ENCODE assay signal across 10 cellular contexts in the genomic region with DNA sequence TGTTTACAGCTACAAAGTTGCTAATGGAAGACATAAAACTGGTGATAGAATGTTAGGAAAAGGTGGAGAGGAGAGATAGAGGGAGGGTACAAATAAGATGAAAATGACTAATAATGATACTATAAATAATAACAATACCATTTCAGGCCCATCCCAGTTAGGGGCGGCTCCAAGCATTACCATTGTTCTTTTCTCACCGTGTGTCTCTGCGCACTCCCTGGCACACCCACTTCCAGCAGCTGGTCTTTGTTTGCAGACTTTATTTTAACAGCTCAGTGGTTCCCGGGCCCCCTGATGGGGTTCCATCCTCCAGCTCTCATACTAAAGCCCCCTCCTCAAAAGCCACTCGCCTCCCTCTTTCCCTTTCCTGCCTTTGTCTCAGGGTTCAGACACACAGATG. TPM values are rescaled to one million over a fixed set of nuclear protein-coding genes. Genes with fewer than 3 reads are reported as not detected.
DNase-seq lines count a peak whose midpoint lies in the region; ATAC-seq, FAIRE-seq and TF ChIP-seq lines count a peak whose summit lies in the region.
"Not testable (repeated sequence)": the region's sequence is repeated elsewhere in the genome, so short reads cannot be mapped to it uniquely, and the experiment has no call there.
"Had no signal": no experiment of that assay in that cellular context is flagged by ENCODE, and none has a peak within 500 bp of the region (broad histone marks: within the 10 kb centered on the region; RNA-seq: fewer than 3 reads in every experiment).

No MANE protein-coding gene starts in this region.

- not testable (repeated sequence) for H3K36me3 Mint-ChIP-seq in activated CD8-positive, alpha-beta memory T cell treated with anti-CD3 and anti-CD28 coated beads, Interleukin-2, amount 10 ng/mL, durations not matched to agents 7 days and 5 days; neural progenitor cell

- H3K9me3 ChIP-seq in BLaER1; endothelial cell of umbilical vein (replicated peaks; ENCODE audit: control insufficient read depth, insufficient read depth, low read length); left ventricle myocardium inferior (replicated peaks); lung (ENCODE audit: control insufficient read depth in 2 of 2, insufficient read depth in 1 of 2, low read length in 1 of 2); neural progenitor cell (ENCODE audit: low read depth); thymus (ENCODE audit: control insufficient read depth): not testable (repeated sequence)

- H4K20me1 ChIP-seq in BLaER1; endothelial cell of umbilical vein (replicated peaks; ENCODE audit: control insufficient read depth, extremely low read depth, insufficient read depth, low read length); neural progenitor cell (ENCODE audit: low read depth): not testable (repeated sequence)

- WGBS in lung, 2 donors: 63 to 92% methylated on average over 1 of the region's 5 CpGs
- 96% methylated on average over 1 of the region's 5 CpGs for WGBS in thymus

- DNase-seq in activated CD8-positive, alpha-beta memory T cell treated with anti-CD3 and anti-CD28 coated beads, Interleukin-2, amount 10 ng/mL, durations not matched to agents 7 days and 5 days; endothelial cell of umbilical vein (ENCODE audit: low read depth, low spot score); left ventricle myocardium inferior; lung (ENCODE audit: low spot score); neural progenitor cell (ENCODE audit: low spot score): not testable (repeated sequence)

- TF ChIP-seq CTCF in endothelial cell of umbilical vein (IDR thresholded peaks at IDR 0.05; ENCODE audit: extremely low read depth in 1 of 2, insufficient read depth in 1 of 2, low read depth in 1 of 2, low read length in 2 of 2); left ventricle myocardium inferior (IDR thresholded peaks at IDR 0.05; ENCODE audit: borderline replicate concordance); lung (IDR thresholded peaks at IDR 0.05; ENCODE audit: control extremely low read depth, extremely low read depth); neural progenitor cell (IDR thresholded peaks at IDR 0.05): not testable (repeated sequence)

- peak overlapping the region; percentile 74 for H3K4me3 Mint-ChIP-seq in activated CD8-positive, alpha-beta memory T cell treated with anti-CD3 and anti-CD28 coated beads, Interleukin-2, amount 10 ng/mL, durations not matched to agents 7 days and 5 days
- not testable (repeated sequence) for H3K4me3 Mint-ChIP-seq in neural progenitor cell

- H3K4me2 ChIP-seq in BLaER1; endothelial cell of umbilical vein (ENCODE audit: insufficient read depth, low read length): not testable (repeated sequence)
- H3K4me2 ChIP-seq in neural progenitor cell: peak overlapping the region; percentile 60

- POLR2A ChIA-PET in endothelial cell of umbilical vein (lab: Charles Lee): not testable (repeated sequence)

- not testable (repeated sequence) for H2AFZ ChIP-seq in endothelial cell of umbilical vein (ENCODE audit: low read depth, low read length); neural progenitor cell (replicated peaks)

- not testable (repeated sequence) for BruUV-seq in endothelial cell of umbilical vein (replicated peaks; lab: Mats Ljungman, UMichigan)

- intact Hi-C loops in endothelial cell of umbilical vein (cut with micrococcal nuclease); left ventricle myocardium inferior (cut with micrococcal nuclease): not testable (repeated sequence)

- H3K79me2 ChIP-seq in endothelial cell of umbilical vein (ENCODE audit: control insufficient read depth, insufficient read depth, low read length); neural progenitor cell (ENCODE audit: low read depth): not testable (repeated sequence)

- peak overlapping the region; percentile 69 for H3K27ac Mint-ChIP-seq in activated CD8-positive, alpha-beta memory T cell treated with anti-CD3 and anti-CD28 coated beads, Interleukin-2, amount 10 ng/mL, durations not matched to agents 7 days and 5 days
- peak overlapping the region; percentile 82 for H3K27ac Mint-ChIP-seq in neural progenitor cell

- peaks cover 71% of the 10 kb centered on the region for H3K4me1 Mint-ChIP-seq in activated CD8-positive, alpha-beta memory T cell treated with anti-CD3 and anti-CD28 coated beads, Interleukin-2, amount 10 ng/mL, durations not matched to agents 7 days and 5 days
- peaks cover 78% of the 10 kb centered on the region for H3K4me1 Mint-ChIP-seq in neural progenitor cell

- H3K27ac ChIP-seq in BLaER1 (0 out of 2 replicates have a peak overlapping the region, but pooled peaks have one; percentile 2), left ventricle myocardium inferior (replicated peaks) (peak overlapping the region; percentile 85), lung (ENCODE audit: low read depth in 1 of 2, low read length in 1 of 2) (peak overlapping the region; percentile 37 to 83), skin epidermis (peak overlapping the region in 14 of 21 experiments; percentile 34 to 89 (median 69)), thymus (ENCODE audit: low read depth) (peak overlapping the region; percentile 15)
- H3K27ac ChIP-seq in endothelial cell of umbilical vein (ENCODE audit: insufficient read depth, low read depth, low read length); neural progenitor cell: not testable (repeated sequence)

- dilution Hi-C loops in endothelial cell of umbilical vein (cut with MboI; ENCODE audit: extremely low pct_ligation_motif_present, low sequenced_read_pairs): not testable (repeated sequence)

- not testable (repeated sequence) for H3K27me3 Mint-ChIP-seq in activated CD8-positive, alpha-beta memory T cell treated with anti-CD3 and anti-CD28 coated beads, Interleukin-2, amount 10 ng/mL, durations not matched to agents 7 days and 5 days
- H3K27me3 Mint-ChIP-seq in neural progenitor cell (ENCODE audit: insufficient read depth, low read depth): peaks cover 15% of the 10 kb centered on the region

- not testable (repeated sequence) for H3K9me3 Mint-ChIP-seq in activated CD8-positive, alpha-beta memory T cell treated with anti-CD3 and anti-CD28 coated beads, Interleukin-2, amount 10 ng/mL, durations not matched to agents 7 days and 5 days (ENCODE audit: low read depth); neural progenitor cell

- H3K4me1 ChIP-seq in BLaER1 (peaks cover 58% of the 10 kb centered on the region), endothelial cell of umbilical vein (ENCODE audit: control insufficient read depth, extremely low read depth, insufficient read depth, low read length) (peaks cover 20% of the 10 kb centered on the region), left ventricle myocardium inferior (peaks cover 66% of the 10 kb centered on the region), lung (ENCODE audit: control insufficient read depth in 2 of 2, insufficient read depth in 2 of 2, low read length in 2 of 2) (peaks cover 7 to 14% of the 10 kb centered on the region in 2 donors), neural progenitor cell (peaks cover 42% of the 10 kb centered on the region)
- not testable (repeated sequence) for H3K4me1 ChIP-seq in thymus (ENCODE audit: control insufficient read depth, insufficient read depth, low read length)

- peaks cover 21% of the 10 kb centered on the region for H3F3A ChIP-seq in neural progenitor cell (ENCODE audit: low read depth)

- not testable (repeated sequence) for H3K4me3 ChIP-seq in BLaER1; endothelial cell of umbilical vein (replicated peaks in 1 of 3; ENCODE audit: insufficient read depth in 1 of 3, low read depth in 1 of 3, low read length in 3 of 3); lung; neural progenitor cell; thymus (ENCODE audit: low read length)
- H3K4me3 ChIP-seq in left ventricle myocardium inferior (peak overlapping the region; percentile 59), skin epidermis (peak overlapping the region in 2 of 7 experiments; percentile 7 to 31)

- FAIRE-seq in endothelial cell of umbilical vein (lab: Jason Lieb, UNC): peak; percentile 76

- CTCF ChIA-PET in activated CD8-positive, alpha-beta memory T cell treated with anti-CD3 and anti-CD28 coated beads, Interleukin-2, amount 10 ng/mL, durations not matched to agents 7 days and 5 days (lab: Charles Lee): interaction anchor here (3.3 kb wide), 1 partner anchor 76 kb away, joined by 10 read pairs; no protein-coding TSS in a partner anchor
- CTCF ChIA-PET in endothelial cell of umbilical vein (lab: Charles Lee): interaction anchor here (1.5 to 2.1 kb wide), 2 partner anchors 85 to 286 kb away, joined by 4 to 6 read pairs; no protein-coding TSS in a partner anchor

- H3K9me1 ChIP-seq in endothelial cell of umbilical vein (replicated peaks; ENCODE audit: control insufficient read depth, extremely low read depth, insufficient read depth, low read length): not testable (repeated sequence)

- ATAC-seq in activated CD8-positive, alpha-beta memory T cell treated with anti-CD3 and anti-CD28 coated beads, Interleukin-2, amount 10 ng/mL, durations not matched to agents 7 days and 5 days; lung (ENCODE audit: insufficient read depth, low FRiP score): not testable (repeated sequence)

- not testable (repeated sequence) for H3K27me3 ChIP-seq in BLaER1; endothelial cell of umbilical vein (ENCODE audit: control insufficient read depth in 2 of 2, insufficient read depth in 2 of 2, low read length in 2 of 2); left ventricle myocardium inferior (ENCODE audit: low read depth); lung (ENCODE audit: control insufficient read depth, insufficient read depth); neural progenitor cell; thymus (ENCODE audit: control insufficient read depth, insufficient read depth)

- not testable (repeated sequence) for H3K9ac ChIP-seq in BLaER1; endothelial cell of umbilical vein (replicated peaks; ENCODE audit: extremely low read depth, insufficient read depth, low read length); neural progenitor cell

- not testable (repeated sequence) for H3K36me3 ChIP-seq in BLaER1; endothelial cell of umbilical vein (ENCODE audit: control insufficient read depth in 2 of 2, extremely low read depth in 1 of 2, insufficient read depth in 2 of 2, low read length in 2 of 2); left ventricle myocardium inferior; lung (ENCODE audit: control insufficient read depth in 2 of 2, insufficient read depth in 2 of 2, low read length in 2 of 2); neural progenitor cell; thymus (ENCODE audit: control insufficient read depth, insufficient read depth)

- not testable (repeated sequence) for TF ChIP-seq POLR2A in endothelial cell of umbilical vein (IDR thresholded peaks at IDR 0.05; ENCODE audit: low read depth, low read length)

RNA-seq across cellular contexts. Expression of gene APOL4, which starts 0.6 kb away (rescaled TPM):
- 10 to 100 TPM; 17.0 to 22.6 TPM for total RNA-seq in activated CD8-positive, alpha-beta memory T cell treated with anti-CD3 and anti-CD28 coated beads, Interleukin-2, amount 10 ng/mL, durations not matched to agents 7 days and 5 days
- total RNA-seq in endothelial cell of umbilical vein (0.97 and 2.6 TPM in 2 replicates), left ventricle myocardium inferior (4.7 TPM), lung (10 to 100 TPM in 1 of 2 donors, 1 to 10 TPM in 1; 9.8 to 15.9 TPM), neural progenitor cell (ENCODE audit: low replicate concordance) (0.56 and 0.82 TPM in 2 replicates)
- polyA plus RNA-seq in endothelial cell of umbilical vein (0.25 and 0.33 TPM in 2 replicates), lung (1 to 10 TPM; 5.9 to 8.4 TPM), thymus (53.0 TPM)
- polyA plus RNA-seq in endothelial cell of umbilical vein (2011; cell fraction: cytosol; rRNA removed): 0.12 and 0.18 TPM in 2 replicates
- polyA plus RNA-seq in endothelial cell of umbilical vein (2011; cell fraction: nucleus; rRNA removed): 0.13 TPM in 1 of 2 replicates, not detected in the other
- polyA plus RNA-seq in endothelial cell of umbilical vein (2012): 0.12 and 0.30 TPM in 2 replicates
- 0.25 and 0.51 TPM in 2 replicates for polyA minus RNA-seq in endothelial cell of umbilical vein
- not detected for polyA minus RNA-seq in endothelial cell of umbilical vein (2011; cell fraction: cytosol; rRNA and poly(A)+ RNA removed)
- polyA minus RNA-seq in endothelial cell of umbilical vein (2011; cell fraction: nucleus; rRNA and poly(A)+ RNA removed): not detected in 2 replicates
- total RNA-seq: G401 had no signal
- polyA plus RNA-seq: IgD-negative memory B cell had no signal

RNA-seq across cellular contexts. Expression of gene APOL2, which starts 38.3 kb away (rescaled TPM):
- 10 to 100 TPM; 82.6 to 86.4 TPM for total RNA-seq in activated CD8-positive, alpha-beta memory T cell treated with anti-CD3 and anti-CD28 coated beads, Interleukin-2, amount 10 ng/mL, durations not matched to agents 7 days and 5 days
- total RNA-seq in endothelial cell of umbilical vein (37.6 and 41.9 TPM in 2 replicates), left ventricle myocardium inferior (69.6 TPM), lung (10 to 100 TPM; 36.3 to 46.3 TPM), neural progenitor cell (ENCODE audit: low replicate concordance) (10.9 and 12.8 TPM in 2 replicates)
- polyA plus RNA-seq in endothelial cell of umbilical vein (16.9 and 17.8 TPM in 2 replicates), lung (10 to 100 TPM; 29.5 to 34.4 TPM), thymus (56.1 TPM)
- 24.9 and 26.1 TPM in 2 replicates for polyA plus RNA-seq in endothelial cell of umbilical vein (2011; cell fraction: cytosol; rRNA removed)
- 29.1 and 32.5 TPM in 2 replicates for polyA plus RNA-seq in endothelial cell of umbilical vein (2011; cell fraction: nucleus; rRNA removed)
- 28.6 and 34.8 TPM in 2 replicates for polyA plus RNA-seq in endothelial cell of umbilical vein (2012)
- polyA minus RNA-seq in endothelial cell of umbilical vein: 40.7 and 43.4 TPM in 2 replicates
- polyA minus RNA-seq in endothelial cell of umbilical vein (2011; cell fraction: cytosol; rRNA and poly(A)+ RNA removed): 9.3 TPM
- polyA minus RNA-seq in endothelial cell of umbilical vein (2011; cell fraction: nucleus; rRNA and poly(A)+ RNA removed): 11.7 and 14.2 TPM in 2 replicates

RNA-seq across cellular contexts. Expression of gene APOL3, which starts 40.5 kb away (rescaled TPM):
- total RNA-seq in activated CD8-positive, alpha-beta memory T cell treated with anti-CD3 and anti-CD28 coated beads, Interleukin-2, amount 10 ng/mL, durations not matched to agents 7 days and 5 days: 100 to 1,000 TPM; 134 to 160 TPM
- total RNA-seq in endothelial cell of umbilical vein (15.4 and 36.9 TPM in 2 replicates), left ventricle myocardium inferior (21.3 TPM), lung (10 to 100 TPM; 46.6 to 50.9 TPM), neural progenitor cell (ENCODE audit: low replicate concordance) (not detected in 2 replicates)
- polyA plus RNA-seq in endothelial cell of umbilical vein (16.6 and 17.9 TPM in 2 replicates), lung (10 to 100 TPM; 26.2 to 42.8 TPM), thymus (42.6 TPM)
- polyA plus RNA-seq in endothelial cell of umbilical vein (2011; cell fraction: cytosol; rRNA removed): 14.8 and 18.5 TPM in 2 replicates
- 16.3 and 26.7 TPM in 2 replicates for polyA plus RNA-seq in endothelial cell of umbilical vein (2011; cell fraction: nucleus; rRNA removed)
- polyA plus RNA-seq in endothelial cell of umbilical vein (2012): 15.9 and 26.0 TPM in 2 replicates
- polyA minus RNA-seq in endothelial cell of umbilical vein: 18.1 and 22.6 TPM in 2 replicates
- not detected for polyA minus RNA-seq in endothelial cell of umbilical vein (2011; cell fraction: cytosol; rRNA and poly(A)+ RNA removed)
- polyA minus RNA-seq in endothelial cell of umbilical vein (2011; cell fraction: nucleus; rRNA and poly(A)+ RNA removed): 7.5 and 15.0 TPM in 2 replicates
- total RNA-seq: G401 had no signal

RNA-seq across cellular contexts. Expression of gene APOL1, which starts 51.9 kb away (rescaled TPM):
- total RNA-seq in activated CD8-positive, alpha-beta memory T cell treated with anti-CD3 and anti-CD28 coated beads, Interleukin-2, amount 10 ng/mL, durations not matched to agents 7 days and 5 days: 10 to 100 TPM; 55.6 to 61.6 TPM
- total RNA-seq in endothelial cell of umbilical vein (9.3 and 14.1 TPM in 2 replicates), left ventricle myocardium inferior (15.2 TPM), lung (10 to 100 TPM; 32.3 to 75.0 TPM), neural progenitor cell (ENCODE audit: low replicate concordance) (not detected in 2 replicates)
- polyA plus RNA-seq in endothelial cell of umbilical vein (6.8 and 8.2 TPM in 2 replicates), lung (10 to 100 TPM; 39.6 to 60.8 TPM), thymus (62.6 TPM)
- polyA plus RNA-seq in endothelial cell of umbilical vein (2011; cell fraction: cytosol; rRNA removed): 9.1 and 9.8 TPM in 2 replicates
- 7.6 and 9.2 TPM in 2 replicates for polyA plus RNA-seq in endothelial cell of umbilical vein (2011; cell fraction: nucleus; rRNA removed)
- 9.8 and 11.8 TPM in 2 replicates for polyA plus RNA-seq in endothelial cell of umbilical vein (2012)
- polyA minus RNA-seq in endothelial cell of umbilical vein: 13.5 and 14.4 TPM in 2 replicates
- polyA minus RNA-seq in endothelial cell of umbilical vein (2011; cell fraction: cytosol; rRNA and poly(A)+ RNA removed): 1.2 TPM
- polyA minus RNA-seq in endothelial cell of umbilical vein (2011; cell fraction: nucleus; rRNA and poly(A)+ RNA removed): 1.9 and 3.5 TPM in 2 replicates
- total RNA-seq: G401 had no signal

Comparison
In these comparisons a context has a peak if more than half of its experiments do, and no peak if none do; other contexts are left out.
1. RNA of gene APOL3, which starts 40.5 kb away (total RNA-seq): 134 to 160 TPM in activated CD8-positive, alpha-beta memory T cell treated with anti-CD3 and anti-CD28 coated beads, Interleukin-2, amount 10 ng/mL, durations not matched to agents 7 days and 5 days, 46.6 to 50.9 TPM in lung, 15.4 to 36.9 TPM in endothelial cell of umbilical vein and 21.3 TPM in left ventricle myocardium inferior (single experiment); not detected in neural progenitor cell; every median in the first group is over 10 times any median in the second.